In the genomic region with DNA sequence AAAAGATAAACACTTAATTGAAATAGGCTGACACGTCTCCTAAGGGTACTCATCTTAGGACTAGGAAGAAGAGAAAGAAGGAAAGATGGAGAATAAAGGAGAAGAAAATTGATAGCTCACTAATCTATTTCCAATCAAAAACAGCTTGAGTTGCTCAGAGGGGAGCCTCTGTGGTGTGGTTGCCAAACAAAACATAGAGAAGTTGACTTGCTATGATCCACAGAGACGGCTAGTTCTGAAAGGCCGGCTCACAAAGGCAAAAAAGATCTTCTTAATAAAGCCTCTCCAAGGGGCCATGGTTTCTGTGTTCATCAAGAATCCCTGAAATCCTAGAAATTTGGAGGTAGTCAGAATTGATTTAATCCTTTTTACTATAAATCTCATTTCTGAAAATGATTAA, we compare ENCODE assay signal across 23 cellular contexts.
DNase-seq lines count a peak whose midpoint lies in the region; ATAC-seq and TF ChIP-seq lines count a peak whose summit lies in the region.
"Had no signal": no experiment of that assay in that cellular context is flagged by ENCODE, and none has a peak within 500 bp of the region (broad histone marks: within the 10 kb centered on the region; RNA-seq: fewer than 3 reads in every experiment).

No MANE protein-coding gene starts in this region.

- no peak overlapping the region for H3K18ac ChIP-seq in IMR-90 (ENCODE audit: low read depth, low read length)
- no peak overlapping the region for H3K18ac ChIP-seq in neuronal stem cell (ENCODE audit: low read length)

- H3K9me3 ChIP-seq in IMR-90 (ENCODE audit: control insufficient read depth, insufficient read depth, low read length) (no peaks in the 10 kb centered on the region), hepatocyte (ENCODE audit: low read depth) (no peaks in the 10 kb centered on the region), neuronal stem cell (replicated peaks in 1 of 2; ENCODE audit: control insufficient read depth in 2 of 2, insufficient read depth in 1 of 2, low read depth in 1 of 2, low read length in 2 of 2) (no peaks in the 10 kb centered on the region)
- H3K9me3 ChIP-seq: SJCRH30 had no signal

- dilution Hi-C loops in IMR-90 (cut with HindIII; ENCODE audit: low sequenced_read_pairs, unreplicated experiment): no loop called here

- no peak overlapping the region for H3K4ac ChIP-seq in IMR-90 (ENCODE audit: low read depth, low read length)
- H3K4ac ChIP-seq in neuronal stem cell (ENCODE audit: low read length): no peak overlapping the region

- peak; percentile 29 for DNase-seq in IMR-90
- peak; percentile 7 to 29 for DNase-seq in cardiac fibroblast (ENCODE audit: low read depth in 2 of 2)
- no peak for DNase-seq in hepatocyte (ENCODE audit: low spot score)
- DNase-seq in skeletal muscle cell (ENCODE audit: low read depth): peak; percentile 21
- DNase-seq in NCI-H446 (lab: John Stamatoyannopoulos, UW): no peak
- DNase-seq in neuronal stem cell (ENCODE audit: low spot score): no peak
- DNase-seq: DMS153, DND-41, H9, HFFc6, KG1, MG63, NCI-H1417, NCI-H1694 treated with DMSO at 0.1 percent for 48 hours, NCI-H2081, NCI-H2227 treated with DMSO at 0.1 percent for 48 hours, NCI-H510A treated with DMSO at 0.1 percent for 48 hours, NCI-H748 treated with DMSO at 0.1 percent for 48 hours, PC-9, SJCRH30 had no signal

- H2AFZ ChIP-seq in IMR-90 (replicated peaks; ENCODE audit: low read length, poor library complexity): no peak overlapping the region
- H2AFZ ChIP-seq in hepatocyte: peak overlapping the region; percentile 9
- H2AFZ ChIP-seq in neuronal stem cell (ENCODE audit: low read length): no peak overlapping the region
- H2AFZ ChIP-seq: GM23338 had no signal

- CTCF ChIA-PET in IMR-90 (lab: Yijun Ruan, JAX): interaction anchor here (0.7 kb wide), 1 partner anchor 8 kb away, joined by 3 read pairs; no protein-coding TSS in a partner anchor

- H4K20me1 ChIP-seq in IMR-90 (ENCODE audit: insufficient read depth, low read length) (no peaks in the 10 kb centered on the region), hepatocyte (ENCODE audit: insufficient read depth, poor library complexity, severe bottlenecking) (no peaks in the 10 kb centered on the region)

- no peak overlapping the region for H3K27ac ChIP-seq in IMR-90 (ENCODE audit: insufficient read depth, low read length)
- no peak overlapping the region for H3K27ac ChIP-seq in hepatocyte
- H3K27ac ChIP-seq in neuronal stem cell (replicated peaks; ENCODE audit: low read length): no peak overlapping the region
- H3K27ac ChIP-seq: PC-9, SJCRH30 had no signal

- WGBS in IMR-90 (ENCODE audit: extremely low coverage in 2 of 2, insufficient read length in 1 of 2), 2 experiments: no CpG with 5 or more reads among the region's 3 CpGs
- 93% methylated on average over 3 of the region's 3 CpGs for WGBS in hepatocyte (ENCODE audit: low lambda C conversion rate, missing lambda C conversion rate)
- no CpG with 5 or more reads among the region's 3 CpGs for WGBS in neuronal stem cell (ENCODE audit: extremely low coverage in 2 of 2, insufficient read length in 2 of 2, insufficient replicate concordance in 1 of 2), 2 donors

- H3K27me3 ChIP-seq in IMR-90 (ENCODE audit: control insufficient read depth, insufficient read depth, low read length): no peaks in the 10 kb centered on the region
- no peaks in the 10 kb centered on the region for H3K27me3 ChIP-seq in hepatocyte
- H3K27me3 ChIP-seq in neuronal stem cell (ENCODE audit: control insufficient read depth in 3 of 3, insufficient read depth in 3 of 3, low read depth in 1 of 3, low read length in 3 of 3): no peaks in the 10 kb centered on the region
- H3K27me3 ChIP-seq: MG63, SJCRH30 had no signal

- no peak overlapping the region for H3K9ac ChIP-seq in IMR-90 (ENCODE audit: low read depth, low read length)
- no peak overlapping the region for H3K9ac ChIP-seq in neuronal stem cell (ENCODE audit: low read depth, low read length, poor library complexity)

- no peak for TF ChIP-seq CTCF in IMR-90 (conservative IDR thresholded peaks at IDR 0.05; ENCODE audit: low read depth, low read length)
- TF ChIP-seq CTCF in cardiac fibroblast (IDR thresholded peaks at IDR 0.05; ENCODE audit: low read depth, low read length): no peak
- TF ChIP-seq CTCF in hepatocyte (IDR thresholded peaks at IDR 0.05; ENCODE audit: poor library complexity): no peak

- H3K79me2 ChIP-seq in hepatocyte: no peaks in the 10 kb centered on the region

- no peak overlapping the region for H2BK20ac ChIP-seq in IMR-90 (ENCODE audit: low read depth, low read length)

- H3K4me1 ChIP-seq in IMR-90 (ENCODE audit: control insufficient read depth, insufficient read depth, low read length) (peaks cover 11% of the 10 kb centered on the region), hepatocyte (ENCODE audit: insufficient read depth) (peaks cover 4% of the 10 kb centered on the region), neuronal stem cell (ENCODE audit: control insufficient read depth in 2 of 2, insufficient read depth in 1 of 2, low read depth in 1 of 2, low read length in 2 of 2) (peaks cover 3 to 12% of the 10 kb centered on the region in 2 donors)

- H2BK120ac ChIP-seq in IMR-90 (ENCODE audit: low read depth, low read length) (no peak overlapping the region), neuronal stem cell (ENCODE audit: low read depth, low read length) (no peak overlapping the region)

- POLR2A ChIA-PET in IMR-90 (lab: Charles Lee; ENCODE audit: unreplicated experiment): no interaction called here

- H4K8ac ChIP-seq in IMR-90 (ENCODE audit: low read depth in 2 of 2, low read length in 2 of 2) (no peak overlapping the region), neuronal stem cell (ENCODE audit: low read depth, low read length) (no peak overlapping the region)

- H3K79me1 ChIP-seq in IMR-90 (ENCODE audit: low read depth in 1 of 2, low read length in 2 of 2) (no peaks in the 10 kb centered on the region), neuronal stem cell (ENCODE audit: low read depth, low read length) (no peaks in the 10 kb centered on the region)

- no peaks in the 10 kb centered on the region for H3K9me2 ChIP-seq in hepatocyte (replicated peaks; ENCODE audit: insufficient read depth)

- H3K9me1 ChIP-seq in IMR-90 (ENCODE audit: insufficient read depth, low read length): 0 out of 2 replicates have a peak, but pooled peaks cover 5% of the 10 kb centered on the region

- H3K23ac ChIP-seq in IMR-90 (ENCODE audit: low read depth, low read length) (no peak overlapping the region), neuronal stem cell (ENCODE audit: low read depth, low read length, poor library complexity) (no peak overlapping the region)

- in situ Hi-C loops in IMR-90 (cut with MboI; ENCODE audit: low sequenced_read_pairs): no loop called here

- H2BK15ac ChIP-seq in IMR-90 (ENCODE audit: low read depth, low read length) (no peak overlapping the region), neuronal stem cell (ENCODE audit: low read length) (no peak overlapping the region)

- H3K14ac ChIP-seq in IMR-90 (replicated peaks; ENCODE audit: low read depth, low read length) (no peak overlapping the region), neuronal stem cell (ENCODE audit: low read length) (no peak overlapping the region)

- H4K91ac ChIP-seq in IMR-90 (ENCODE audit: insufficient read depth, low read depth, low read length): no peak overlapping the region
- no peak overlapping the region for H4K91ac ChIP-seq in neuronal stem cell (ENCODE audit: low read depth, low read length, poor library complexity)

- no peak for TF ChIP-seq RAD21 in IMR-90 (IDR thresholded peaks at IDR 0.05; ENCODE audit: low read length)

- H4K5ac ChIP-seq in IMR-90 (ENCODE audit: low read depth, low read length): no peak overlapping the region

- intact Hi-C loops in IMR-90 (cut with micrococcal nuclease): no loop called here

- TF ChIP-seq POLR2A in IMR-90 (IDR thresholded peaks at IDR 0.05; ENCODE audit: low read depth, low read length): no peak

- H3K4me3 ChIP-seq in IMR-90 (ENCODE audit: insufficient read depth, low read depth, low read length): no peak overlapping the region
- no peak overlapping the region for H3K4me3 ChIP-seq in cardiac fibroblast (replicated peaks in 1 of 2; ENCODE audit: low read depth in 2 of 2, low read length in 2 of 2)
- no peak overlapping the region for H3K4me3 ChIP-seq in hepatocyte
- no peak overlapping the region for H3K4me3 ChIP-seq in skeletal muscle cell (ENCODE audit: low read depth, low read length)
- H3K4me3 ChIP-seq in neuronal stem cell (ENCODE audit: low read length in 2 of 2): no peak overlapping the region
- H3K4me3 ChIP-seq: GM23338, MG63, PC-9, SJCRH30 had no signal

- H3K36me3 ChIP-seq in IMR-90 (ENCODE audit: control insufficient read depth, insufficient read depth, low read length) (no peaks in the 10 kb centered on the region), hepatocyte (replicated peaks; ENCODE audit: insufficient read depth, low read depth) (no peaks in the 10 kb centered on the region), neuronal stem cell (replicated peaks in 1 of 2; ENCODE audit: control insufficient read depth in 2 of 2, insufficient read depth in 2 of 2, low read length in 2 of 2) (no peaks in the 10 kb centered on the region)
- H3K36me3 ChIP-seq: MG63, SJCRH30 had no signal

- H2AK5ac ChIP-seq in IMR-90 (ENCODE audit: low read depth, low read length) (no peak overlapping the region), neuronal stem cell (ENCODE audit: low read depth, low read length) (no peak overlapping the region)

- no peak overlapping the region for H2BK5ac ChIP-seq in IMR-90 (ENCODE audit: low read depth, low read length, poor library complexity, severe bottlenecking)
- no peak overlapping the region for H2BK5ac ChIP-seq in neuronal stem cell (ENCODE audit: low read length)

- ATAC-seq in IMR-90 (ENCODE audit: low read depth): no peak
- no peak for ATAC-seq in GM19328 (IDR thresholded peaks at IDR 0.05; ENCODE audit: unreplicated experiment)
- ATAC-seq: GM23338, Right ventricle myocardium inferior had no signal

- no peak overlapping the region for H2AK9ac ChIP-seq in IMR-90 (replicated peaks; ENCODE audit: low read depth, low read length, poor library complexity)

- no peak overlapping the region for H3K56ac ChIP-seq in IMR-90 (ENCODE audit: extremely low read depth, insufficient read depth, low read length)

- H3K4me2 ChIP-seq in IMR-90 (ENCODE audit: low read depth, low read length): no peak overlapping the region
- no peak overlapping the region for H3K4me2 ChIP-seq in hepatocyte
- no peak overlapping the region for H3K4me2 ChIP-seq in neuronal stem cell (ENCODE audit: insufficient read depth, low read length, poor library complexity, severe bottlenecking)
- H3K4me2 ChIP-seq: GM23338, PC-9 had no signal

- no peak overlapping the region for H2BK12ac ChIP-seq in neuronal stem cell (ENCODE audit: low read length)

- no TSS peak for BruUV-seq in IMR-90 (replicated peaks; lab: Mats Ljungman, UMichigan)

TF ChIP-seq in IMR-90, 13 proteins besides CTCF, POLR2A, EP300 and RAD21 (continues in another document):
- TF ChIP-seq RCOR1 (IDR thresholded peaks at IDR 0.05; ENCODE audit: insufficient replicate concordance, low read length) (no peak), NFE2L2 (IDR thresholded peaks at IDR 0.05; ENCODE audit: low read depth, low read length) (no peak), BHLHE40 (IDR thresholded peaks at IDR 0.05; ENCODE audit: low read depth, low read length) (no peak)

Comparison
In these comparisons a context has a peak if more than half of its experiments do, and no peak if none do; other contexts are left out.
1. DNase-seq: peak in IMR-90 (single experiment), cardiac fibroblast (2 of 2) and skeletal muscle cell (single experiment); none in hepatocyte (single experiment), NCI-H446 (0 of 2) and neuronal stem cell (single experiment).